8 cellular contexts compared by ENCODE assay signal in the genomic region with DNA sequence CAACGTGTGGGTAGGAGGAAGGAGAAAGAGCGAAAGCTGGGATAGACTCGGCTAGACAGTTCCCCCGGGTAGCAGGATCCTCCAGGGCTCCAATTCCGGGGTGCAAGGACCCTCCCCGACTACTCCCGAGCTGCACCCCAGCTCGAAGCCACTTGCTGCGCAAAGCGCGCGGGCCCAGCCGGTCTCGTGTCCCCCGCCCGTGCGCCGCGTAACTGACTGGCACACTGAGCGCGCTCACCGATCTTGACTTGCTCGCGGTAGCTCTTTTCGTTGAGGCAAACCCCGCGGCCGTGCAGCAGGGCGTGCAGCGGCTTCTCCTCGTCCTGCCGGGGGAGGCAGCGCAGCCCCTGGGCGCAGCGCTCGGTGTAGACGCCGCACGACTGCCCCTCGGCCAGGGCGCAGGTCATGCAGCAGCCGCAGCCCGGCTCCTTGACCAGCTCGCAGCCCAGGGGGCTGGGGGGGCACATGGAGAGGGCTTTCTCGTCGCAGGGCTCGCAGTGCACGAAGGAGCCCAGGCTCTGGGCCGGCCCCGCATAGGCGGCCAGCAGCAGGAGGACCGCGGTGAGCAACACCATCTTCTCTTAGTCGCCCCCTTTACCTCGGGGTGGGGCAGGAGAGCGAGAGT. TPM values are rescaled to one million over a fixed set of nuclear protein-coding genes. Genes with fewer than 3 reads are reported as not detected.
DNase-seq lines count a peak whose midpoint lies in the region; ATAC-seq and TF ChIP-seq lines count a peak whose summit lies in the region.

No MANE protein-coding gene starts in this region.

- peak overlapping the region; percentile 68 for H3K4me3 ChIP-seq in fibroblast of the aortic adventitia (ENCODE audit: low read depth, low read length)

- peak overlapping the region; percentile 72 for H3K27ac Mint-ChIP-seq in neural crest cell (ENCODE audit: unreplicated experiment)

- H3K36me3 Mint-ChIP-seq in neural crest cell (ENCODE audit: low read depth) = no peaks in the 10 kb centered on the region

- H3K4me1 Mint-ChIP-seq in neural crest cell = peaks cover 41% of the 10 kb centered on the region

- DNase-seq in DMS153 (lab: John Stamatoyannopoulos, UW) (peak; percentile 36), NCI-H1694 (lab: John Stamatoyannopoulos, UW) (peak; percentile 24), fibroblast of the aortic adventitia (ENCODE audit: low read depth) (peak; percentile 24), neural crest cell (ENCODE audit: low read depth, low spot score) (peak; percentile 59), T-helper 9 cell (no peak), AG08396 (ENCODE audit: low spot score) (no peak)
- DNase-seq in activated T-cell treated with anti-CD3 and anti-CD28 coated beads, Interleukin-2, amount 50 U/mL, for 48 hours = peak; percentile 61 to 68

- no peak for ATAC-seq in GM18861 (IDR thresholded peaks at IDR 0.05; ENCODE audit: unreplicated experiment)

- H3K4me3 Mint-ChIP-seq in neural crest cell = peak overlapping the region; percentile 91

- TF ChIP-seq CTCF in fibroblast of the aortic adventitia (IDR thresholded peaks at IDR 0.05; ENCODE audit: insufficient read depth, low read length) (no peak), neural crest cell (conservative IDR thresholded peaks at IDR 0.05) (peak; percentile 22)

- H3K9me3 Mint-ChIP-seq in neural crest cell = no peaks in the 10 kb centered on the region

- no peaks in the 10 kb centered on the region for H3K27me3 Mint-ChIP-seq in neural crest cell (ENCODE audit: low read depth)

RNA-seq across cellular contexts. Expression of gene IGFBP5, which starts 1.0 kb away (rescaled TPM):
- total RNA-seq in fibroblast of the aortic adventitia (ENCODE audit: low replicate concordance) = 334 and 616 TPM in 2 replicates
- total RNA-seq in neural crest cell = 140 TPM in 2 replicates

Comparison
In these comparisons a context has a peak if more than half of its experiments do, and no peak if none do; other contexts are left out.
1. DNase-seq: peak in DMS153 (single experiment), NCI-H1694 (single experiment), activated T-cell treated with anti-CD3 and anti-CD28 coated beads, Interleukin-2, amount 50 U/mL, for 48 hours (2 of 2), fibroblast of the aortic adventitia (single experiment) and neural crest cell (single experiment); none in T-helper 9 cell (single experiment) and AG08396 (single experiment).